Comparison of ENCODE assay signal across 20 cellular contexts in the genomic region with DNA sequence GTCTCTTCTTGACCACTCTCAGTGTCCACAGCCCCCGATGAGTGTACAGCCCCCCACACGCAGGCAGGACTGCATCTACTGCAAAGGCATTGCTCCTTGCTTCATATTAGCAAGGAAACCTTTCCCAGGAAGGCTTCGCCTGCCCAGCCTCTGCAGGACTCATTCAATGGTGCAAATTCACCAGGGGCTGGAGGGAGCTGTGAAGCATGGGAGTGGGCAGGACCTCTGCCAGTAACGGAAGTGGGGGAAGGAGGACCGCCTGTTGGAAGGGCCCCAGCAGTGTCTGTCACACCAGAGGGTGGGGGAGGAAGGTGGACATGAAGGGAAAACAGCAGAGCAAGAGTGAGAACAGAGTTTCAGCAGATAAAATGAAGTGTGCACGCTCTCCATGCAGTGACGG. TPM values are rescaled to one million over a fixed set of nuclear protein-coding genes. Genes with fewer than 3 reads are reported as not detected.
DNase-seq lines count a peak whose midpoint lies in the region; ATAC-seq and TF ChIP-seq lines count a peak whose summit lies in the region.
"Had no signal": no experiment of that assay in that cellular context is flagged by ENCODE, and none has a peak within 500 bp of the region (broad histone marks: within the 10 kb centered on the region; RNA-seq: fewer than 3 reads in every experiment).

No MANE protein-coding gene starts in this region.

- no TSS peak for BruUV-seq in MCF 10A (replicated peaks; lab: Mats Ljungman, UMichigan)
- no TSS peak for BruUV-seq in mammary epithelial cell (replicated peaks; lab: Mats Ljungman, UMichigan)

- dilution Hi-C loops in mammary epithelial cell (cut with HindIII; ENCODE audit: low sequenced_read_pairs): no loop called here

- peaks cover 10% of the 10 kb centered on the region for H3K4me1 ChIP-seq in mammary epithelial cell (ENCODE audit: insufficient read depth, low read length)
- H3K4me1 ChIP-seq in CD8-positive, alpha-beta memory T cell (ENCODE audit: insufficient read depth, low read length): peaks cover 19% of the 10 kb centered on the region

- POLR2A ChIA-PET in MCF 10A (lab: Yijun Ruan, JAX): interaction anchor here (0.6 to 3.3 kb wide), 3 partner anchors 11 to 163 kb away, joined by 3 to 21 read pairs (median 3); a partner anchor contains a TSS
- POLR2A ChIA-PET in CD8-positive, alpha-beta memory T cell (lab: Charles Lee): no interaction called here

- CTCF ChIA-PET in MCF 10A (lab: Yijun Ruan, JAX): interaction anchor here (0.6 to 1.1 kb wide), 2 partner anchors 18 to 21 kb away, joined by 3 to 5 read pairs; no protein-coding TSS in a partner anchor
- CTCF ChIA-PET in mammary epithelial cell (lab: Charles Lee; ENCODE audit: low non-redundant PET): no interaction called here
- CTCF ChIA-PET in CD8-positive, alpha-beta memory T cell (lab: Charles Lee): interaction anchor here (0.7 to 3.6 kb wide), 2 partner anchors 13 to 40 kb away, joined by 3 to 15 read pairs; no protein-coding TSS in a partner anchor

- H3K4me3 Mint-ChIP-seq in MCF 10A (ENCODE audit: unreplicated experiment) (no peak overlapping the region), T-helper 17 cell (no peak overlapping the region), nephron (peak overlapping the region; percentile 56 to 69 (median 67))
- H3K4me3 Mint-ChIP-seq in CD8-positive, alpha-beta memory T cell: peak overlapping the region in 4 of 7 donors; percentile 5 to 78 (median 22)
- H3K4me3 Mint-ChIP-seq: CD14-positive monocyte had no signal

- no peaks in the 10 kb centered on the region for H4K20me1 ChIP-seq in mammary epithelial cell (ENCODE audit: insufficient read depth, low read length)

- H3K27me3 Mint-ChIP-seq in MCF 10A (ENCODE audit: insufficient read depth, unreplicated experiment) (no peaks in the 10 kb centered on the region), T-helper 17 cell (no peaks in the 10 kb centered on the region), nephron (ENCODE audit: low read depth) (no peaks in the 10 kb centered on the region)
- H3K27me3 Mint-ChIP-seq in CD8-positive, alpha-beta memory T cell: no peaks in the 10 kb centered on the region
- H3K27me3 Mint-ChIP-seq: IgD-negative memory B cell had no signal

- peaks cover 6% of the 10 kb centered on the region for H3K36me3 ChIP-seq in mammary epithelial cell (ENCODE audit: insufficient read depth, low read length)
- no peaks in the 10 kb centered on the region for H3K36me3 ChIP-seq in CD8-positive, alpha-beta memory T cell (ENCODE audit: insufficient read depth, low read length)

- in situ Hi-C loops in mammary epithelial cell (cut with MboI; ENCODE audit: low sequenced_read_pairs in 2 of 2): no loop called here

- H3K9ac ChIP-seq in mammary epithelial cell (ENCODE audit: insufficient read depth, low read length): no peak overlapping the region

- no peak overlapping the region for H3K4me2 ChIP-seq in mammary epithelial cell (ENCODE audit: insufficient read depth, low read depth, low read length)

- H3K9me3 Mint-ChIP-seq in MCF 10A (ENCODE audit: unreplicated experiment) (no peaks in the 10 kb centered on the region), nephron (peaks cover 2% of the 10 kb centered on the region)
- peaks cover 0 to 2% (median 0%) of the 10 kb centered on the region in 5 donors for H3K9me3 Mint-ChIP-seq in CD8-positive, alpha-beta memory T cell
- H3K9me3 Mint-ChIP-seq: CD14-positive monocyte, IgD-negative memory B cell had no signal

- DNase-seq in MCF 10A (ENCODE audit: unreplicated experiment) (no peak), mammary epithelial cell (no peak), T-helper 17 cell (no peak), SK-N-DZ (ENCODE audit: low spot score) (no peak), NCI-H1417 treated with DMSO at 0.1 percent for 48 hours (lab: John Stamatoyannopoulos, UW) (no peak)
- no peak for DNase-seq in CD8-positive, alpha-beta memory T cell
- DNase-seq: Calu3, NCI-H1417, NCI-H2029, NCI-H2171 treated with DMSO at 0.1 percent for 48 hours, NCI-H748 treated with DMSO at 0.1 percent for 48 hours, OCI-M1, RPMI8226, SW 1271 had no signal

- peaks cover 55% of the 10 kb centered on the region for H3K79me2 ChIP-seq in mammary epithelial cell (ENCODE audit: insufficient read depth, low read length)

- H3K27ac ChIP-seq in mammary epithelial cell (ENCODE audit: insufficient read depth, low read depth, low read length): no peak overlapping the region
- H3K27ac ChIP-seq in CD8-positive, alpha-beta memory T cell (ENCODE audit: low read depth, low read length): no peak overlapping the region
- H3K27ac ChIP-seq: HL-60, SJSA1 had no signal

- no peak overlapping the region for H2AFZ ChIP-seq in mammary epithelial cell (ENCODE audit: low read depth, low read length)

- TF ChIP-seq CTCF in MCF 10A (IDR thresholded peaks at IDR 0.05; ENCODE audit: unreplicated experiment): no peak
- no peak for TF ChIP-seq CTCF in mammary epithelial cell (conservative IDR thresholded peaks at IDR 0.05 in 1 of 2, IDR thresholded peaks at IDR 0.05 in 1 of 2; ENCODE audit: extremely low read depth in 1 of 2, insufficient read depth in 1 of 2, low read depth in 1 of 2, low read length in 2 of 2)
- TF ChIP-seq CTCF in nephron (IDR thresholded peaks at IDR 0.05; ENCODE audit: unreplicated experiment in 3 of 3): no peak

- H3K4me1 Mint-ChIP-seq in MCF 10A (ENCODE audit: insufficient read depth, unreplicated experiment): peaks cover 7% of the 10 kb centered on the region
- H3K4me1 Mint-ChIP-seq in CD8-positive, alpha-beta memory T cell: peaks cover 22 to 34% (median 31%) of the 10 kb centered on the region in 3 donors
- peaks cover 22% of the 10 kb centered on the region for H3K4me1 Mint-ChIP-seq in T-helper 17 cell
- H3K4me1 Mint-ChIP-seq in nephron: peaks cover 11% of the 10 kb centered on the region

- no peak overlapping the region for H3K4me3 ChIP-seq in mammary epithelial cell (replicated peaks in 1 of 3; ENCODE audit: insufficient read depth in 1 of 3, low read depth in 2 of 3, low read length in 3 of 3)
- no peak overlapping the region for H3K4me3 ChIP-seq in CD8-positive, alpha-beta memory T cell (ENCODE audit: low read length)
- H3K4me3 ChIP-seq: SJSA1 had no signal

- intact Hi-C loops in MCF 10A (cut with micrococcal nuclease): no loop called here
- intact Hi-C loops in mammary epithelial cell (cut with micrococcal nuclease): no loop called here

- H3K9me3 ChIP-seq in mammary epithelial cell (replicated peaks; ENCODE audit: insufficient read depth, low read length) (no peaks in the 10 kb centered on the region), T-helper 17 cell (ENCODE audit: control insufficient read depth, low read length, poor library complexity, severe bottlenecking) (no peaks in the 10 kb centered on the region)
- no peaks in the 10 kb centered on the region for H3K9me3 ChIP-seq in CD8-positive, alpha-beta memory T cell (ENCODE audit: low read length)
- H3K9me3 ChIP-seq: SJSA1 had no signal

- H3K27me3 ChIP-seq in mammary epithelial cell (ENCODE audit: insufficient read depth, low read length): no peaks in the 10 kb centered on the region
- H3K27me3 ChIP-seq in CD8-positive, alpha-beta memory T cell (ENCODE audit: insufficient read depth, low read length, poor library complexity, severe bottlenecking): no peaks in the 10 kb centered on the region
- H3K27me3 ChIP-seq: SJSA1 had no signal

- H3K36me3 Mint-ChIP-seq in MCF 10A (ENCODE audit: insufficient read depth, unreplicated experiment) (peaks cover 36% of the 10 kb centered on the region), T-helper 17 cell (ENCODE audit: low read depth) (no peaks in the 10 kb centered on the region), nephron (ENCODE audit: low read depth) (peaks cover 62% of the 10 kb centered on the region)
- peaks cover 4 to 18% (median 7%) of the 10 kb centered on the region in 3 donors for H3K36me3 Mint-ChIP-seq in CD8-positive, alpha-beta memory T cell

- H3K27ac Mint-ChIP-seq in MCF 10A (ENCODE audit: low read depth, unreplicated experiment) (peak overlapping the region; percentile 66), T-helper 17 cell (peak overlapping the region; percentile 69), nephron (no peak overlapping the region)
- H3K27ac Mint-ChIP-seq in CD8-positive, alpha-beta memory T cell: peak overlapping the region in 1 of 8 donors; percentile 22
- H3K27ac Mint-ChIP-seq: CD14-positive monocyte had no signal

- ATAC-seq in T-helper 17 cell (no peak), GM21528 (IDR thresholded peaks at IDR 0.05; ENCODE audit: low FRiP score, unreplicated experiment) (no peak)

- WGBS in mammary epithelial cell (ENCODE audit: low coverage, missing lambda C conversion rate): 100% methylated on average over 3 of the region's 7 CpGs

RNA-seq across cellular contexts. Expression of a gene that starts 2.5 kb away (rescaled TPM):
- total RNA-seq in MCF 10A (2022): 7.2 and 9.5 TPM in 2 replicates
- total RNA-seq in mammary epithelial cell: 10 to 100 TPM in 1 of 2 donors, 1 to 10 TPM in 1; 2.2 to 11.2 TPM
- 6.4 TPM for polyA plus RNA-seq in mammary epithelial cell
- 3.5 TPM for polyA minus RNA-seq in mammary epithelial cell
- total RNA-seq in CD8-positive, alpha-beta memory T cell: 10 to 100 TPM; 16.9 TPM
- polyA plus RNA-seq in CD8-positive, alpha-beta memory T cell: 2.3 TPM
- total RNA-seq in T-helper 17 cell: 10 to 100 TPM in 1 of 2 donors, 1 to 10 TPM in 1; 8.3 to 10.1 TPM
- polyA plus RNA-seq in SK-N-DZ (2014; cell fraction: cytosol; rRNA removed): 14.5 and 21.9 TPM in 2 replicates
- 18.1 and 19.8 TPM in 2 replicates for polyA plus RNA-seq in SK-N-DZ (2014; cell fraction: nucleus; rRNA removed)

RNA-seq across cellular contexts. Expression of a gene that starts 2.6 kb away (rescaled TPM):
- 59.7 and 62.4 TPM in 2 replicates for total RNA-seq in MCF 10A (2022)
- total RNA-seq in mammary epithelial cell: 100 to 1,000 TPM in 1 of 2 donors, 10 to 100 TPM in 1; 99.1 to 104 TPM
- polyA plus RNA-seq in mammary epithelial cell: 94.9 TPM
- 53.5 TPM for polyA minus RNA-seq in mammary epithelial cell
- 10 to 100 TPM; 81.4 to 94.0 TPM for total RNA-seq in CD8-positive, alpha-beta memory T cell
- polyA plus RNA-seq in CD8-positive, alpha-beta memory T cell: 72.1 TPM
- total RNA-seq in T-helper 17 cell: 10 to 100 TPM; 75.3 to 76.9 TPM
- polyA plus RNA-seq in SK-N-DZ (2014; cell fraction: cytosol; rRNA removed): 119 and 120 TPM in 2 replicates
- 140 and 162 TPM in 2 replicates for polyA plus RNA-seq in SK-N-DZ (2014; cell fraction: nucleus; rRNA removed)

RNA-seq across cellular contexts. Expression of a gene that starts 26.3 kb away (rescaled TPM):
- total RNA-seq in MCF 10A (2022): 73.0 and 83.4 TPM in 2 replicates
- total RNA-seq in mammary epithelial cell: 10 to 100 TPM; 38.5 to 72.0 TPM
- polyA plus RNA-seq in mammary epithelial cell: 42.1 TPM
- polyA minus RNA-seq in mammary epithelial cell: 13.5 TPM
- 10 to 100 TPM; 74.8 to 79.0 TPM for total RNA-seq in CD8-positive, alpha-beta memory T cell
- polyA plus RNA-seq in CD8-positive, alpha-beta memory T cell: 31.8 TPM
- 10 to 100 TPM; 83.0 to 86.0 TPM for total RNA-seq in T-helper 17 cell
- polyA plus RNA-seq in SK-N-DZ (2014; cell fraction: cytosol; rRNA removed): 101 and 107 TPM in 2 replicates
- polyA plus RNA-seq in SK-N-DZ (2014; cell fraction: nucleus; rRNA removed): 895 and 969 TPM in 2 replicates

RNA-seq across cellular contexts. Expression of a gene that starts 41.4 kb away (rescaled TPM):
- total RNA-seq in MCF 10A (2022): 12.1 and 12.5 TPM in 2 replicates
- total RNA-seq in mammary epithelial cell: 1 to 10 TPM; 6.8 to 7.4 TPM
- polyA plus RNA-seq in mammary epithelial cell: 3.2 TPM
- 0.36 TPM for polyA minus RNA-seq in mammary epithelial cell
- 1 to 10 TPM; 7.0 to 7.6 TPM for total RNA-seq in CD8-positive, alpha-beta memory T cell
- 10.3 TPM for polyA plus RNA-seq in CD8-positive, alpha-beta memory T cell
- total RNA-seq in T-helper 17 cell: 10 to 100 TPM; 20.6 to 30.8 TPM
- polyA plus RNA-seq in SK-N-DZ (2014; cell fraction: cytosol; rRNA removed): 12.8 and 13.3 TPM in 2 replicates
- polyA plus RNA-seq in SK-N-DZ (2014; cell fraction: nucleus; rRNA removed): 7.8 and 12.7 TPM in 2 replicates

RNA-seq across cellular contexts. Expression of a gene that starts 46.7 kb away (rescaled TPM):
- total RNA-seq in MCF 10A (2022) (0.29 and 0.82 TPM in 2 replicates), mammary epithelial cell (not detected), T-helper 17 cell (not detected)
- not detected for polyA plus RNA-seq in mammary epithelial cell
- polyA minus RNA-seq in mammary epithelial cell: not detected
- not detected for total RNA-seq in CD8-positive, alpha-beta memory T cell
- polyA plus RNA-seq in CD8-positive, alpha-beta memory T cell: not detected
- 0.59 and 1.1 TPM in 2 replicates for polyA plus RNA-seq in SK-N-DZ (2014; cell fraction: cytosol; rRNA removed)
- polyA plus RNA-seq in SK-N-DZ (2014; cell fraction: nucleus; rRNA removed): 6.4 and 6.8 TPM in 2 replicates
- total RNA-seq: Calu3 had no signal
- polyA plus RNA-seq: CD14-positive monocyte, IgD-negative memory B cell had no signal

Comparison
In these comparisons a context has a peak if more than half of its experiments do, and no peak if none do; other contexts are left out.
1. H3K27ac Mint-ChIP-seq: peak in MCF 10A (single experiment) and T-helper 17 cell (single experiment); none in nephron (0 of 3).
2. H3K4me3 Mint-ChIP-seq: peak in CD8-positive, alpha-beta memory T cell (4 of 7) and nephron (3 of 3); none in MCF 10A (single experiment) and T-helper 17 cell (single experiment).